In genomic region chr3:72379500-72380187, GRCh38 we compare ENCODE assay signal across 13 cellular contexts.
DNase-seq lines count a peak whose midpoint lies in the region; ATAC-seq and TF ChIP-seq lines count a peak whose summit lies in the region.
"Had no signal": no experiment of that assay in that cellular context is flagged by ENCODE, and none has a peak within 500 bp of the region (broad histone marks: within the 10 kb centered on the region; RNA-seq: fewer than 3 reads in every experiment).

No MANE protein-coding gene starts in this region.

- no peak overlapping the region for H3K4me3 ChIP-seq in neutrophil (ENCODE audit: low read depth in 1 of 2, low read length in 1 of 2)

- H3K36me3 ChIP-seq in neutrophil = peaks cover 19% of the 10 kb centered on the region

- CTCF ChIA-PET in Calu3 (lab: Charles Lee) = no interaction called here

- no TSS peak for BruUV-seq in Calu3 (replicated peaks; lab: Mats Ljungman, UMichigan)

- H3K4me1 Mint-ChIP-seq in chondrocyte (ENCODE audit: low read depth) (peaks cover 75% of the 10 kb centered on the region), Calu3 (ENCODE audit: low read depth, unreplicated experiment) (peaks cover 16% of the 10 kb centered on the region)

- peak; percentile 3 for DNase-seq in ELR (ENCODE audit: low read depth)
- DNase-seq in NCI-H1436 (lab: John Stamatoyannopoulos, UW) = peak; percentile 15
- no peak for DNase-seq in chondrocyte (ENCODE audit: low spot score)
- no peak for DNase-seq in glomerular visceral epithelial cell (ENCODE audit: extremely low spot score)
- DNase-seq in Calu3 = no peak
- no peak for DNase-seq in activated effector memory CD4-positive, alpha-beta T cell treated with Interleukin-2 at 50 U/mL for 16 hours
- DNase-seq: activated CD4-positive, alpha-beta T cell treated with anti-CD3 and anti-CD28 coated beads for 36 hours; activated naive CD4-positive, alpha-beta T cell treated with anti-CD3 and anti-CD28 coated beads for 36 hours; immature natural killer cell; posterior cingulate gyrus; RPMI8226 had no signal

- H3K27me3 ChIP-seq in neutrophil = no peaks in the 10 kb centered on the region

- no peaks in the 10 kb centered on the region for H3K9me3 ChIP-seq in neutrophil

- no peak overlapping the region for H3K4me3 Mint-ChIP-seq in chondrocyte (ENCODE audit: unreplicated experiment)
- H3K4me3 Mint-ChIP-seq in Calu3 (ENCODE audit: low read depth, unreplicated experiment) = no peak overlapping the region
- H3K4me3 Mint-ChIP-seq: activated CD4-positive, alpha-beta T cell treated with anti-CD3 and anti-CD28 coated beads for 36 hours; activated naive CD4-positive, alpha-beta T cell treated with anti-CD3 and anti-CD28 coated beads for 36 hours; immature natural killer cell had no signal

- ATAC-seq in HG03457 (IDR thresholded peaks at IDR 0.05; ENCODE audit: unreplicated experiment) = no peak
- ATAC-seq: activated CD4-positive, alpha-beta T cell treated with anti-CD3 and anti-CD28 coated beads for 36 hours had no signal

- TF ChIP-seq CTCF in chondrocyte (IDR thresholded peaks at IDR 0.05) (no peak), neutrophil (IDR thresholded peaks at IDR 0.05) (no peak), Calu3 (IDR thresholded peaks at IDR 0.05; ENCODE audit: unreplicated experiment) (no peak)

- peaks cover 54 to 75% of the 10 kb centered on the region in 2 experiments for H3K4me1 ChIP-seq in neutrophil (ENCODE audit: control insufficient read depth in 1 of 2, insufficient read depth in 1 of 2, low read depth in 1 of 2, low read length in 1 of 2)

- peak overlapping the region; percentile 14 for H3K27ac ChIP-seq in neutrophil

- H3K27me3 Mint-ChIP-seq in chondrocyte (ENCODE audit: low read depth) (no peaks in the 10 kb centered on the region), Calu3 (ENCODE audit: unreplicated experiment) (no peaks in the 10 kb centered on the region)
- H3K27me3 Mint-ChIP-seq: activated CD4-positive, alpha-beta T cell treated with anti-CD3 and anti-CD28 coated beads for 36 hours had no signal

- H3K27ac Mint-ChIP-seq in chondrocyte (ENCODE audit: unreplicated experiment) (peak overlapping the region; percentile 52), Calu3 (ENCODE audit: unreplicated experiment) (no peak overlapping the region)
- H3K27ac Mint-ChIP-seq: activated CD4-positive, alpha-beta T cell treated with anti-CD3 and anti-CD28 coated beads for 36 hours; activated naive CD4-positive, alpha-beta T cell treated with anti-CD3 and anti-CD28 coated beads for 36 hours had no signal

- H3K9me3 Mint-ChIP-seq in chondrocyte (ENCODE audit: low read depth) (no peaks in the 10 kb centered on the region), Calu3 (ENCODE audit: low read depth, unreplicated experiment) (no peaks in the 10 kb centered on the region)
- H3K9me3 Mint-ChIP-seq: activated naive CD4-positive, alpha-beta T cell treated with anti-CD3 and anti-CD28 coated beads for 36 hours; immature natural killer cell had no signal

- H3K36me3 Mint-ChIP-seq in chondrocyte (ENCODE audit: low read depth) = peaks cover 7% of the 10 kb centered on the region
- H3K36me3 Mint-ChIP-seq in Calu3 (ENCODE audit: insufficient read depth, unreplicated experiment) = peaks cover 10% of the 10 kb centered on the region

- intact Hi-C loops in Calu3 (cut with micrococcal nuclease; ENCODE audit: unreplicated experiment) = loop anchor here (5.0 kb wide), 1 partner anchor 443 kb away; no protein-coding TSS in a partner anchor

Comparison
In these comparisons a context has a peak if more than half of its experiments do, and no peak if none do; other contexts are left out.
1. DNase-seq: peak in ELR (single experiment) and NCI-H1436 (single experiment); none in chondrocyte (single experiment), glomerular visceral epithelial cell (single experiment), Calu3 (single experiment) and activated effector memory CD4-positive, alpha-beta T cell treated with Interleukin-2 at 50 U/mL for 16 hours (single experiment).